Comparison of ENCODE assay signal across 10 cellular contexts in genomic region chr1:228058981-228059535, GRCh38. TPM values are rescaled to one million over a fixed set of nuclear protein-coding genes. Genes with fewer than 3 reads are reported as not detected.
DNase-seq lines count a peak whose midpoint lies in the region; ATAC-seq and TF ChIP-seq lines count a peak whose summit lies in the region.
"Had no signal": no experiment of that assay in that cellular context is flagged by ENCODE, and none has a peak within 500 bp of the region (broad histone marks: within the 10 kb centered on the region; RNA-seq: fewer than 3 reads in every experiment).

No MANE protein-coding gene starts in this region.

- no peaks in the 10 kb centered on the region for H3K79me2 ChIP-seq in MM.1S (ENCODE audit: low read length)

- peaks cover 0 to 23% of the 10 kb centered on the region in 2 donors for H3K27me3 ChIP-seq in Peyer's patch
- peaks cover 5% of the 10 kb centered on the region for H3K27me3 ChIP-seq in ovary
- H3K27me3 ChIP-seq in MM.1S (replicated peaks; ENCODE audit: insufficient read depth, low read length), result peaks cover 17% of the 10 kb centered on the region

- no peak overlapping the region for H2AFZ ChIP-seq in MM.1S (ENCODE audit: low read length)

- H3K36me3 ChIP-seq in Peyer's patch (no peaks in the 10 kb centered on the region), ovary (no peaks in the 10 kb centered on the region), MM.1S (replicated peaks; ENCODE audit: insufficient read depth, low read length) (no peaks in the 10 kb centered on the region)

- no peaks in the 10 kb centered on the region for H3K9me2 ChIP-seq in MM.1S (replicated peaks; ENCODE audit: insufficient read depth, low read length)

- intact Hi-C loops in ovary (cut with DNase I), result no loop called here

- no peak overlapping the region for H3K4me2 ChIP-seq in MM.1S (ENCODE audit: low read depth, low read length)

- no peak for ATAC-seq in HG02938 (IDR thresholded peaks at IDR 0.05; ENCODE audit: unreplicated experiment)

- H3K9me3 ChIP-seq in Peyer's patch, result no peaks in the 10 kb centered on the region
- H3K9me3 ChIP-seq in ovary, result no peaks in the 10 kb centered on the region
- no peaks in the 10 kb centered on the region for H3K9me3 ChIP-seq in MM.1S (replicated peaks; ENCODE audit: insufficient read depth, low read length)

- 5 to 13% (median 8%) methylated on average over 53 to 60 of the region's 60 CpGs for WGBS in ovary, 3 donors

- DNase-seq in DMS53 (lab: John Stamatoyannopoulos, UW) (peak; percentile 93), Peyer's patch (no peak), coronary artery (ENCODE audit: low spot score) (no peak), ovary (peak in 2 of 5 donors; percentile 5 to 29), NCI-H128 (lab: John Stamatoyannopoulos, UW; ENCODE audit: unreplicated experiment) (no peak), SIG-M5 treated with dmso at 0.1 percent for 504 hours (lab: John Stamatoyannopoulos, UW; ENCODE audit: unreplicated experiment) (no peak), MM.1S (no peak)

- H3F3A ChIP-seq in MM.1S (ENCODE audit: insufficient read depth, low read length), result no peaks in the 10 kb centered on the region

- TF ChIP-seq CTCF in Peyer's patch (IDR thresholded peaks at IDR 0.05) (no peak), coronary artery (IDR thresholded peaks at IDR 0.05) (no peak), ovary (IDR thresholded peaks at IDR 0.05) (no peak), MM.1S (IDR thresholded peaks at IDR 0.05; ENCODE audit: low read length) (no peak)

- H3K4me3 ChIP-seq in Peyer's patch (peak overlapping the region; percentile 11 to 54 (median 42)), coronary artery (peak overlapping the region; percentile 44), ovary (peak overlapping the region; percentile 9), MM.1S (ENCODE audit: low read length) (no peak overlapping the region)

- H3K4me1 ChIP-seq in Peyer's patch (peaks cover 0 to 15% (median 7%) of the 10 kb centered on the region in 4 donors), ovary (ENCODE audit: insufficient read depth) (no peaks in the 10 kb centered on the region), MM.1S (ENCODE audit: low read length) (no peaks in the 10 kb centered on the region)

- TF ChIP-seq EP300 in ovary (IDR thresholded peaks at IDR 0.05), result no peak

- H3K9ac ChIP-seq in MM.1S (ENCODE audit: low read length), result no peak overlapping the region

- peak overlapping the region in 2 of 4 donors; percentile 29 to 44 for H3K27ac ChIP-seq in Peyer's patch
- H3K27ac ChIP-seq in coronary artery, result no peak overlapping the region
- no peak overlapping the region for H3K27ac ChIP-seq in ovary
- H3K27ac ChIP-seq in MM.1S (ENCODE audit: low read length), result no peak overlapping the region
- H3K27ac ChIP-seq: HL-60 had no signal

- TF ChIP-seq POLR2A in Peyer's patch (IDR thresholded peaks at IDR 0.05) (no peak), ovary (IDR thresholded peaks at IDR 0.05) (no peak)

- H4K20me1 ChIP-seq in MM.1S (ENCODE audit: insufficient read depth, low read length), result no peaks in the 10 kb centered on the region

RNA-seq across cellular contexts. Expression of gene ARF1, which starts 23.4 kb away (rescaled TPM):
- 100 to 1,000 TPM; 243 to 434 (median 392) TPM for total RNA-seq in Peyer's patch
- total RNA-seq in ovary, result 100 to 1,000 TPM; 209 to 345 (median 285) TPM
- 100 to 1,000 TPM; 179 to 307 TPM for polyA plus RNA-seq in ovary

RNA-seq across cellular contexts. Expression of gene C1orf35, which starts 44.1 kb away (rescaled TPM):
- total RNA-seq in Peyer's patch, result 10 to 100 TPM in 3 of 4 donors, 1 to 10 TPM in 1; 6.0 to 19.8 (median 16.2) TPM
- 10 to 100 TPM; 16.0 to 24.7 (median 21.0) TPM for total RNA-seq in ovary
- 10 to 100 TPM in 1 of 2 donors, 1 to 10 TPM in 1; 2.8 to 29.3 TPM for polyA plus RNA-seq in ovary

RNA-seq across cellular contexts. Expression of gene MRPL55, which starts 50.0 kb away (rescaled TPM):
- total RNA-seq in Peyer's patch (10 to 100 TPM; 70.1 to 99.6 (median 80.8) TPM), ovary (10 to 100 TPM; 36.4 to 98.5 (median 43.3) TPM)
- polyA plus RNA-seq in ovary, result 10 to 100 TPM; 14.6 to 87.5 TPM

RNA-seq across cellular contexts. Expression of gene WNT3A, which starts 52.3 kb away (rescaled TPM):
- not detected for total RNA-seq in Peyer's patch
- not detected for total RNA-seq in ovary
- polyA plus RNA-seq in ovary, result not detected
- total RNA-seq: fibroblast of lung had no signal
- polyA plus RNA-seq: fibroblast of lung had no signal
